ENCODE assay signal across 2 cellular contexts in the genomic region with DNA sequence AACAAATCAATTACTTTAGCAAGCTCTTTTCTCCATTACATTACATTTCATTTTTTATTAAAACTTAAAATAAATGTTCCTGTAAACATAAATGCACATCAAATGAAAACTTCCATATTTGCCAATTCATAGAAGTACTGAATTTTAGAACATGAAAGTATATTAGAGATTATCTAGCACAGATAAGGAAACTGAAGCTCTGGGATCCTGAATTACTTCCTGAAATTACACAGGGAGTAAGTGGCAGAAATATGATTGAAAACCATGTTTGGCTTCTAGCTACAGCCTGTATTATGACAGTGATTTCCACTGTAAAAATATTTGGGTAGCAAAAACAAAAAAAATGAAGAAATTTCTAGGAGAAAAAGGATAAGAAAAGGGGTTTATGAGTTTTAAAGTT.
TF ChIP-seq lines count a peak whose summit lies in the region.

No MANE protein-coding gene starts in this region.

TF ChIP-seq in SK-N-SH, 30 proteins besides CTCF, POLR2A, EP300 and RAD21:
- TF ChIP-seq, protein P1, sequence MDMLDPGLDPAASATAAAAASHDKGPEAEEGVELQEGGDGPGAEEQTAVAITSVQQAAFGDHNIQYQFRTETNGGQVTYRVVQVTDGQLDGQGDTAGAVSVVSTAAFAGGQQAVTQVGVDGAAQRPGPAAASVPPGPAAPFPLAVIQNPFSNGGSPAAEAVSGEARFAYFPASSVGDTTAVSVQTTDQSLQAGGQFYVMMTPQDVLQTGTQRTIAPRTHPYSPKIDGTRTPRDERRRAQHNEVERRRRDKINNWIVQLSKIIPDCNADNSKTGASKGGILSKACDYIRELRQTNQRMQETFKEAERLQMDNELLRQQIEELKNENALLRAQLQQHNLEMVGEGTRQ (IDR thresholded peaks at IDR 0.05; ENCODE audit: borderline replicate concordance, low read depth, low read length), result no peak
- TF ChIP-seq RCOR1 (IDR thresholded peaks at IDR 0.05; ENCODE audit: low read length) (peak; percentile 50; the same call in 1 of the 2 replicates), GATA2 (CRISPR knock-in tag; IDR thresholded peaks at IDR 0.05) (peak; percentile 73)

TF ChIP-seq in SK-N-SH treated with all-trans-retinoic acid at 6 μM for 48 hours, 23 proteins besides CTCF, POLR2A, EP300 and RAD21:
- TF ChIP-seq, protein P2, sequence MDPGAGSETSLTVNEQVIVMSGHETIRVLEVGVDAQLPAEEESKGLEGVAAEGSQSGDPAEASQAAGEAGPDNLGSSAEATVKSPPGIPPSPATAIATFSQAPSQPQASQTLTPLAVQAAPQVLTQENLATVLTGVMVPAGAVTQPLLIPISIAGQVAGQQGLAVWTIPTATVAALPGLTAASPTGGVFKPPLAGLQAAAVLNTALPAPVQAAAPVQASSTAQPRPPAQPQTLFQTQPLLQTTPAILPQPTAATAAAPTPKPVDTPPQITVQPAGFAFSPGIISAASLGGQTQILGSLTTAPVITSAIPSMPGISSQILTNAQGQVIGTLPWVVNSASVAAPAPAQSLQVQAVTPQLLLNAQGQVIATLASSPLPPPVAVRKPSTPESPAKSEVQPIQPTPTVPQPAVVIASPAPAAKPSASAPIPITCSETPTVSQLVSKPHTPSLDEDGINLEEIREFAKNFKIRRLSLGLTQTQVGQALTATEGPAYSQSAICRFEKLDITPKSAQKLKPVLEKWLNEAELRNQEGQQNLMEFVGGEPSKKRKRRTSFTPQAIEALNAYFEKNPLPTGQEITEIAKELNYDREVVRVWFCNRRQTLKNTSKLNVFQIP (CRISPR knock-in tag; IDR thresholded peaks at IDR 0.05; ENCODE audit: borderline replicate concordance, low read depth), result no peak
- no peak for TF ChIP-seq GLIS3 (CRISPR knock-in tag; IDR thresholded peaks at IDR 0.05)
- no peak for TF ChIP-seq ZFP30 (CRISPR knock-in tag; IDR thresholded peaks at IDR 0.05)
- TF ChIP-seq ISL1 (CRISPR knock-in tag; IDR thresholded peaks at IDR 0.05), result no peak
- TF ChIP-seq ZFP3 (CRISPR knock-in tag; IDR thresholded peaks at IDR 0.05), result no peak
- no peak for TF ChIP-seq SNAI2 (CRISPR knock-in tag; IDR thresholded peaks at IDR 0.05)
- TF ChIP-seq, protein P3, sequence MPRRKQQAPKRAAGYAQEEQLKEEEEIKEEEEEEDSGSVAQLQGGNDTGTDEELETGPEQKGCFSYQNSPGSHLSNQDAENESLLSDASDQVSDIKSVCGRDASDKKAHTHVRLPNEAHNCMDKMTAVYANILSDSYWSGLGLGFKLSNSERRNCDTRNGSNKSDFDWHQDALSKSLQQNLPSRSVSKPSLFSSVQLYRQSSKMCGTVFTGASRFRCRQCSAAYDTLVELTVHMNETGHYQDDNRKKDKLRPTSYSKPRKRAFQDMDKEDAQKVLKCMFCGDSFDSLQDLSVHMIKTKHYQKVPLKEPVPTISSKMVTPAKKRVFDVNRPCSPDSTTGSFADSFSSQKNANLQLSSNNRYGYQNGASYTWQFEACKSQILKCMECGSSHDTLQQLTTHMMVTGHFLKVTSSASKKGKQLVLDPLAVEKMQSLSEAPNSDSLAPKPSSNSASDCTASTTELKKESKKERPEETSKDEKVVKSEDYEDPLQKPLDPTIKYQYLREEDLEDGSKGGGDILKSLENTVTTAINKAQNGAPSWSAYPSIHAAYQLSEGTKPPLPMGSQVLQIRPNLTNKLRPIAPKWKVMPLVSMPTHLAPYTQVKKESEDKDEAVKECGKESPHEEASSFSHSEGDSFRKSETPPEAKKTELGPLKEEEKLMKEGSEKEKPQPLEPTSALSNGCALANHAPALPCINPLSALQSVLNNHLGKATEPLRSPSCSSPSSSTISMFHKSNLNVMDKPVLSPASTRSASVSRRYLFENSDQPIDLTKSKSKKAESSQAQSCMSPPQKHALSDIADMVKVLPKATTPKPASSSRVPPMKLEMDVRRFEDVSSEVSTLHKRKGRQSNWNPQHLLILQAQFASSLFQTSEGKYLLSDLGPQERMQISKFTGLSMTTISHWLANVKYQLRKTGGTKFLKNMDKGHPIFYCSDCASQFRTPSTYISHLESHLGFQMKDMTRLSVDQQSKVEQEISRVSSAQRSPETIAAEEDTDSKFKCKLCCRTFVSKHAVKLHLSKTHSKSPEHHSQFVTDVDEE (CRISPR knock-in tag; IDR thresholded peaks at IDR 0.05), result no peak
- TF ChIP-seq, protein P4, sequence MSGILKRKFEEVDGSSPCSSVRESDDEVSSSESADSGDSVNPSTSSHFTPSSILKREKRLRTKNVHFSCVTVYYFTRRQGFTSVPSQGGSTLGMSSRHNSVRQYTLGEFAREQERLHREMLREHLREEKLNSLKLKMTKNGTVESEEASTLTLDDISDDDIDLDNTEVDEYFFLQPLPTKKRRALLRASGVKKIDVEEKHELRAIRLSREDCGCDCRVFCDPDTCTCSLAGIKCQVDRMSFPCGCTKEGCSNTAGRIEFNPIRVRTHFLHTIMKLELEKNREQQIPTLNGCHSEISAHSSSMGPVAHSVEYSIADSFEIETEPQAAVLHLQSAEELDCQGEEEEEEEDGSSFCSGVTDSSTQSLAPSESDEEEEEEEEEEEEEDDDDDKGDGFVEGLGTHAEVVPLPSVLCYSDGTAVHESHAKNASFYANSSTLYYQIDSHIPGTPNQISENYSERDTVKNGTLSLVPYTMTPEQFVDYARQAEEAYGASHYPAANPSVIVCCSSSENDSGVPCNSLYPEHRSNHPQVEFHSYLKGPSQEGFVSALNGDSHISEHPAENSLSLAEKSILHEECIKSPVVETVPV (CRISPR knock-in tag; IDR thresholded peaks at IDR 0.05), result no peak
- TF ChIP-seq CSDC2 (CRISPR knock-in tag; IDR thresholded peaks at IDR 0.05), result no peak
- TF ChIP-seq ZC3H10 (CRISPR knock-in tag; IDR thresholded peaks at IDR 0.05), result no peak
- no peak for TF ChIP-seq TCF4 (CRISPR knock-in tag; IDR thresholded peaks at IDR 0.05; ENCODE audit: borderline replicate concordance)
- TF ChIP-seq ARNTL (CRISPR knock-in tag; IDR thresholded peaks at IDR 0.05; ENCODE audit: borderline replicate concordance, low read depth), result no peak
- TF ChIP-seq ESRRG (CRISPR knock-in tag; IDR thresholded peaks at IDR 0.05), result no peak
- no peak for TF ChIP-seq ZNF8 (CRISPR knock-in tag; IDR thresholded peaks at IDR 0.05)
- no peak for TF ChIP-seq BACH2 (CRISPR knock-in tag; IDR thresholded peaks at IDR 0.05; ENCODE audit: borderline replicate concordance)
- TF ChIP-seq RARB (CRISPR knock-in tag; IDR thresholded peaks at IDR 0.05), result no peak
- TF ChIP-seq, protein P5, sequence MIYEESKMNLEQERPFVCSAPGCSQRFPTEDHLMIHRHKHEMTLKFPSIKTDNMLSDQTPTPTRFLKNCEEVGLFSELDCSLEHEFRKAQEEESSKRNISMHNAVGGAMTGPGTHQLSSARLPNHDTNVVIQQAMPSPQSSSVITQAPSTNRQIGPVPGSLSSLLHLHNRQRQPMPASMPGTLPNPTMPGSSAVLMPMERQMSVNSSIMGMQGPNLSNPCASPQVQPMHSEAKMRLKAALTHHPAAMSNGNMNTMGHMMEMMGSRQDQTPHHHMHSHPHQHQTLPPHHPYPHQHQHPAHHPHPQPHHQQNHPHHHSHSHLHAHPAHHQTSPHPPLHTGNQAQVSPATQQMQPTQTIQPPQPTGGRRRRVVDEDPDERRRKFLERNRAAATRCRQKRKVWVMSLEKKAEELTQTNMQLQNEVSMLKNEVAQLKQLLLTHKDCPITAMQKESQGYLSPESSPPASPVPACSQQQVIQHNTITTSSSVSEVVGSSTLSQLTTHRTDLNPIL (CRISPR knock-in tag; IDR thresholded peaks at IDR 0.05; ENCODE audit: low read depth), result no peak
- no peak for TF ChIP-seq PPARA (CRISPR knock-in tag; IDR thresholded peaks at IDR 0.05; ENCODE audit: borderline replicate concordance)
- TF ChIP-seq ZNF565 (CRISPR knock-in tag; conservative IDR thresholded peaks at IDR 0.05; ENCODE audit: low read depth), result no peak
TF ChIP-seq in SK-N-SH treated with all-trans-retinoic acid at 6 μM for 48 hours: peak in this region for 0.
